Comparison of ENCODE assay signal across 10 cellular contexts in genomic region chr11:128474036-128474874, GRCh38.
DNase-seq lines count a peak whose midpoint lies in the region; ATAC-seq, FAIRE-seq and TF ChIP-seq lines count a peak whose summit lies in the region.
"Had no signal": no experiment of that assay in that cellular context is flagged by ENCODE, and none has a peak within 500 bp of the region (broad histone marks: within the 10 kb centered on the region; RNA-seq: fewer than 3 reads in every experiment).

No MANE protein-coding gene starts in this region.

- ATAC-seq in gastroesophageal sphincter, result no peak
- ATAC-seq in esophagus mucosa, result no peak

- H3K4me1 ChIP-seq in gastroesophageal sphincter, result peaks cover 0 to 85% (median 19%) of the 10 kb centered on the region in 3 donors

- no peaks in the 10 kb centered on the region for H3K9me3 ChIP-seq in SU-DHL-6 (ENCODE audit: insufficient read depth, low read length)
- H3K9me3 ChIP-seq in gastroesophageal sphincter, result no peaks in the 10 kb centered on the region

- no peaks in the 10 kb centered on the region for H4K20me1 ChIP-seq in SU-DHL-6 (ENCODE audit: low read depth, low read length)

- H3K36me3 ChIP-seq in SU-DHL-6 (ENCODE audit: low read length), result peaks cover 17% of the 10 kb centered on the region; the same call in 1 of the 2 replicates
- peaks cover 0 to 48% of the 10 kb centered on the region in 2 donors for H3K36me3 ChIP-seq in gastroesophageal sphincter

- no peaks in the 10 kb centered on the region for H3K27me3 ChIP-seq in SU-DHL-6 (ENCODE audit: low read length)
- no peaks in the 10 kb centered on the region for H3K27me3 ChIP-seq in gastroesophageal sphincter

- no peaks in the 10 kb centered on the region for H3K9me2 ChIP-seq in SU-DHL-6 (replicated peaks; ENCODE audit: insufficient read depth, low read length)

- no peak for DNase-seq in GM19239 (ENCODE audit: insufficient read length, low spot score)
- DNase-seq in progenitor cell of endocrine pancreas (ENCODE audit: low spot score, unreplicated experiment), result no peak
- DNase-seq in GM19238 (ENCODE audit: insufficient read length, low spot score), result no peak
- no peak for DNase-seq in GM03348 (ENCODE audit: low spot score)
- no peak for DNase-seq in NCI-H1048 (lab: John Stamatoyannopoulos, UW)
- DNase-seq: DMS79 treated with DMSO at 0.1 percent for 48 hours had no signal

- no peaks in the 10 kb centered on the region for H3K36me3 Mint-ChIP-seq in progenitor cell of endocrine pancreas (ENCODE audit: insufficient read depth)

- H3K4me3 ChIP-seq in SU-DHL-6 (ENCODE audit: insufficient read depth, low read length, poor library complexity, severe bottlenecking) (peak overlapping the region; percentile 16), gastroesophageal sphincter (no peak overlapping the region)

- TF ChIP-seq POLR2A in gastroesophageal sphincter (IDR thresholded peaks at IDR 0.05), result no peak

- TF ChIP-seq CTCF in SU-DHL-6 (IDR thresholded peaks at IDR 0.05; ENCODE audit: insufficient read depth, low read length, poor library complexity, severe bottlenecking) (no peak), gastroesophageal sphincter (IDR thresholded peaks at IDR 0.05) (no peak), progenitor cell of endocrine pancreas (IDR thresholded peaks at IDR 0.05; ENCODE audit: unreplicated experiment) (no peak)

- FAIRE-seq in GM19239 (lab: Jason Lieb, UNC), result peak; percentile 68
- FAIRE-seq: urothelium cell line had no signal

- H3K79me2 ChIP-seq in SU-DHL-6 (ENCODE audit: insufficient read depth, low read length), result peaks cover 43% of the 10 kb centered on the region; the same call in 1 of the 2 replicates

- peak overlapping the region; percentile 51 for H3K9ac ChIP-seq in SU-DHL-6 (ENCODE audit: low read length)

- WGBS in gastroesophageal sphincter (ENCODE audit: low coverage in 1 of 2), 2 donors, result 38 to 39% methylated on average over 8 of the region's 8 CpGs

- peaks cover 30% of the 10 kb centered on the region for H3K4me1 Mint-ChIP-seq in progenitor cell of endocrine pancreas (ENCODE audit: low read depth)

- no peak overlapping the region for H3K27ac Mint-ChIP-seq in progenitor cell of endocrine pancreas

- peaks cover 88% of the 10 kb centered on the region for H3F3A ChIP-seq in SU-DHL-6 (ENCODE audit: insufficient read depth)

- no peaks in the 10 kb centered on the region for H3K9me3 Mint-ChIP-seq in progenitor cell of endocrine pancreas (ENCODE audit: low read depth)

- peaks cover 56% of the 10 kb centered on the region for H3K27me3 Mint-ChIP-seq in progenitor cell of endocrine pancreas

- TF ChIP-seq EP300 in gastroesophageal sphincter (IDR thresholded peaks at IDR 0.05), result no peak

- peak overlapping the region; percentile 17 for H3K4me3 Mint-ChIP-seq in progenitor cell of endocrine pancreas (ENCODE audit: low read depth)

- H3K4me2 ChIP-seq in SU-DHL-6 (ENCODE audit: low read depth, low read length, poor library complexity, severe bottlenecking), result peak overlapping the region; percentile 90

- H3K27ac ChIP-seq in SU-DHL-6 (ENCODE audit: low read depth, low read length) (peak overlapping the region; percentile 98), gastroesophageal sphincter (peak overlapping the region in 3 of 4 donors; percentile 38 to 73 (median 56))

- H2AFZ ChIP-seq in SU-DHL-6 (ENCODE audit: low read depth, low read length, severe bottlenecking), result no peak overlapping the region
